ENCODE assay signal across 8 cellular contexts in genomic region chr17:82241926-82242697, GRCh38. TPM values are rescaled to one million over a fixed set of nuclear protein-coding genes. Genes with fewer than 3 reads are reported as not detected.
DNase-seq lines count a peak whose midpoint lies in the region; ATAC-seq and TF ChIP-seq lines count a peak whose summit lies in the region.

No MANE protein-coding gene starts in this region.

- H2AK5ac ChIP-seq in IMR-90 (ENCODE audit: low read depth, low read length): no peak overlapping the region

- intact Hi-C loops in A673 (cut with micrococcal nuclease; ENCODE audit: unreplicated experiment) (loop anchor here (10.0 kb wide), 1 partner anchor 173 kb away; the partner anchor contains the start of genes HEXD and OGFOD3), IMR-90 (cut with micrococcal nuclease) (loop anchor here (5.0 kb wide), 3 partner anchors 35 to 170 kb away; no protein-coding TSS in a partner anchor), colonic mucosa (cut with DNase I) (no loop called here)

- no peak overlapping the region for H2BK120ac ChIP-seq in IMR-90 (ENCODE audit: low read depth, low read length)

- no peaks in the 10 kb centered on the region for H3K9me3 Mint-ChIP-seq in natural killer cell treated with Interleukin-12 subunit alpha and Interleukin-12 subunit beta and Interleukin-15 and Interleukin-18, amount 100 ng/mL, for 72 hours

- H3K27ac ChIP-seq in A673 (ENCODE audit: low read depth, low read length, poor library complexity, severe bottlenecking) (peak overlapping the region; percentile 56), IMR-90 (ENCODE audit: insufficient read depth, low read length) (peak overlapping the region; percentile 50; the same call in 1 of the 2 replicates), colonic mucosa (peak overlapping the region; percentile 49)

- TF ChIP-seq CTCF in A673 (conservative IDR thresholded peaks at IDR 0.05; ENCODE audit: low read depth, low read length) (no peak), IMR-90 (conservative IDR thresholded peaks at IDR 0.05; ENCODE audit: low read depth, low read length) (no peak), colonic mucosa (IDR thresholded peaks at IDR 0.05) (no peak)

- H3K23ac ChIP-seq in IMR-90 (ENCODE audit: low read depth, low read length): no peak overlapping the region; the same call in 1 of the 2 replicates

- no peak overlapping the region for H3K18ac ChIP-seq in IMR-90 (ENCODE audit: low read depth, low read length)

- no peak overlapping the region for H3K9ac ChIP-seq in IMR-90 (ENCODE audit: low read depth, low read length)
- H3K9ac ChIP-seq in colonic mucosa (ENCODE audit: low read depth in 2 of 2, low read length in 2 of 2): peak overlapping the region; percentile 25 to 55

- peak overlapping the region; percentile 80 for H2AK9ac ChIP-seq in IMR-90 (replicated peaks; ENCODE audit: low read depth, low read length, poor library complexity)

- H4K20me1 ChIP-seq in IMR-90 (ENCODE audit: insufficient read depth, low read length): peaks cover 100% of the 10 kb centered on the region

- peak overlapping the region; percentile 54 for H2AFZ ChIP-seq in IMR-90 (replicated peaks; ENCODE audit: low read length, poor library complexity)

- H3K4me3 ChIP-seq in A673 (ENCODE audit: low read depth, low read length, poor library complexity, severe bottlenecking) (no peak overlapping the region), IMR-90 (ENCODE audit: insufficient read depth, low read depth, low read length) (no peak overlapping the region), colonic mucosa (no peak overlapping the region)

- H3K9me3 ChIP-seq in A673 (ENCODE audit: low read depth, low read length, poor library complexity, severe bottlenecking) (no peaks in the 10 kb centered on the region), IMR-90 (ENCODE audit: control insufficient read depth, insufficient read depth, low read length) (no peaks in the 10 kb centered on the region), colonic mucosa (no peaks in the 10 kb centered on the region)

- no peak overlapping the region for H3K4ac ChIP-seq in IMR-90 (ENCODE audit: low read depth, low read length)

- no peak overlapping the region for H4K8ac ChIP-seq in IMR-90 (ENCODE audit: low read depth in 2 of 2, low read length in 2 of 2)

- peaks cover 5% of the 10 kb centered on the region; the same call in 1 of the 2 replicates for H3K9me1 ChIP-seq in IMR-90 (ENCODE audit: insufficient read depth, low read length)

- H3K14ac ChIP-seq in IMR-90 (replicated peaks; ENCODE audit: low read depth, low read length): no peak overlapping the region

- no TSS peak for BruUV-seq in A673 (replicated peaks; lab: Mats Ljungman, UMichigan)
- no TSS peak for BruUV-seq in IMR-90 (replicated peaks; lab: Mats Ljungman, UMichigan)

- TF ChIP-seq RAD21 in IMR-90 (IDR thresholded peaks at IDR 0.05; ENCODE audit: low read length): no peak

- peaks cover 49% of the 10 kb centered on the region for H3K36me3 ChIP-seq in A673 (ENCODE audit: insufficient read depth, low read length, poor library complexity, severe bottlenecking)
- H3K36me3 ChIP-seq in IMR-90 (ENCODE audit: control insufficient read depth, insufficient read depth, low read length): peaks cover 76% of the 10 kb centered on the region
- peaks cover 29% of the 10 kb centered on the region for H3K36me3 ChIP-seq in colonic mucosa

- H3K36me3 Mint-ChIP-seq in natural killer cell treated with Interleukin-12 subunit alpha and Interleukin-12 subunit beta and Interleukin-15 and Interleukin-18, amount 100 ng/mL, for 72 hours: peaks cover 17% of the 10 kb centered on the region

- peaks cover 15 to 84% of the 10 kb centered on the region in 2 experiments; a peak in 3 of 4 replicates for H3K79me1 ChIP-seq in IMR-90 (ENCODE audit: low read depth in 1 of 2, low read length in 2 of 2)

- peak overlapping the region; percentile 62 to 78 for H3K27ac Mint-ChIP-seq in natural killer cell treated with Interleukin-12 subunit alpha and Interleukin-12 subunit beta and Interleukin-15 and Interleukin-18, amount 100 ng/mL, for 72 hours

- H3K4me3 Mint-ChIP-seq in natural killer cell treated with Interleukin-12 subunit alpha and Interleukin-12 subunit beta and Interleukin-15 and Interleukin-18, amount 100 ng/mL, for 72 hours: no peak overlapping the region

- dilution Hi-C loops in IMR-90 (cut with HindIII; ENCODE audit: low sequenced_read_pairs, unreplicated experiment): no loop called here

- H3K27me3 ChIP-seq in A673 (replicated peaks; ENCODE audit: insufficient read depth, low read depth, low read length, poor library complexity): no peaks in the 10 kb centered on the region
- H3K27me3 ChIP-seq in IMR-90 (ENCODE audit: control insufficient read depth, insufficient read depth, low read length): no peaks in the 10 kb centered on the region
- H3K27me3 ChIP-seq in colonic mucosa: no peaks in the 10 kb centered on the region

- H2BK20ac ChIP-seq in IMR-90 (ENCODE audit: low read depth, low read length): no peak overlapping the region

- WGBS in IMR-90 (ENCODE audit: extremely low coverage in 2 of 2, insufficient read length in 1 of 2), 2 experiments: 64% methylated on average over 9 of the region's 20 CpGs; no CpG with 5 or more reads in 1 of the 2 experiments

- no peaks in the 10 kb centered on the region for H3K27me3 Mint-ChIP-seq in natural killer cell treated with Interleukin-12 subunit alpha and Interleukin-12 subunit beta and Interleukin-15 and Interleukin-18, amount 100 ng/mL, for 72 hours

- POLR2A ChIA-PET in A673 (lab: Charles Lee; ENCODE audit: low non-redundant PET): interaction anchor here (0.6 to 0.7 kb wide), 3 partner anchors 56 to 1232 kb away, joined by 3 to 4 read pairs (median 3); no protein-coding TSS in a partner anchor
- POLR2A ChIA-PET in IMR-90 (lab: Charles Lee; ENCODE audit: unreplicated experiment): interaction anchor here (0.9 kb wide), 1 partner anchor 85 kb away, joined by 4 read pairs; no protein-coding TSS in a partner anchor

- peaks cover 22 to 61% of the 10 kb centered on the region in 2 donors for H3K4me1 Mint-ChIP-seq in natural killer cell treated with Interleukin-12 subunit alpha and Interleukin-12 subunit beta and Interleukin-15 and Interleukin-18, amount 100 ng/mL, for 72 hours (ENCODE audit: low read depth in 2 of 2)

- CTCF ChIA-PET in A673 (lab: Charles Lee): interaction anchor here (1.0 kb wide), 1 partner anchor 173 kb away, joined by 3 read pairs; no protein-coding TSS in a partner anchor
- CTCF ChIA-PET in IMR-90 (lab: Yijun Ruan, JAX): interaction anchor here (0.5 to 0.7 kb wide), 3 partner anchors 36 to 103 kb away, joined by 3 to 4 read pairs (median 3); no protein-coding TSS in a partner anchor

- H2BK15ac ChIP-seq in IMR-90 (ENCODE audit: low read depth, low read length): no peak overlapping the region

- no peak for TF ChIP-seq POLR2A in IMR-90 (IDR thresholded peaks at IDR 0.05; ENCODE audit: low read depth, low read length)

- no peak overlapping the region for H3K4me2 ChIP-seq in IMR-90 (ENCODE audit: low read depth, low read length)

- H3K4me1 ChIP-seq in A673 (ENCODE audit: insufficient read depth, low read length, poor library complexity, severe bottlenecking): peaks cover 63% of the 10 kb centered on the region
- peaks cover 37% of the 10 kb centered on the region for H3K4me1 ChIP-seq in IMR-90 (ENCODE audit: control insufficient read depth, insufficient read depth, low read length)
- H3K4me1 ChIP-seq in colonic mucosa: peaks cover 53% of the 10 kb centered on the region

- peak; percentile 3 for ATAC-seq in IMR-90 (ENCODE audit: low read depth)
- ATAC-seq in natural killer cell treated with Interleukin-12 subunit alpha and Interleukin-12 subunit beta and Interleukin-15 and Interleukin-18, amount 100 ng/mL, for 72 hours: no peak
- ATAC-seq in HG03095 (IDR thresholded peaks at IDR 0.05; ENCODE audit: unreplicated experiment): no peak
- no peak for ATAC-seq in HG03045 (IDR thresholded peaks at IDR 0.05; ENCODE audit: unreplicated experiment)

- no peak overlapping the region for H4K5ac ChIP-seq in IMR-90 (ENCODE audit: low read depth, low read length)

- H3K56ac ChIP-seq in IMR-90 (ENCODE audit: extremely low read depth, insufficient read depth, low read length): no peak overlapping the region

- H2BK5ac ChIP-seq in IMR-90 (ENCODE audit: low read depth, low read length, poor library complexity, severe bottlenecking): peak overlapping the region; percentile 46

- no peak overlapping the region for H4K91ac ChIP-seq in IMR-90 (ENCODE audit: insufficient read depth, low read depth, low read length)

- in situ Hi-C loops in IMR-90 (cut with MboI; ENCODE audit: low sequenced_read_pairs): no loop called here

- DNase-seq in A673 (ENCODE audit: low spot score): no peak
- no peak for DNase-seq in IMR-90
- DNase-seq in colonic mucosa: no peak
- DNase-seq in natural killer cell treated with Interleukin-12 subunit alpha and Interleukin-12 subunit beta and Interleukin-15 and Interleukin-18, amount 100 ng/mL, for 72 hours (ENCODE audit: low spot score): no peak
- DNase-seq in NK-92 (lab: John Stamatoyannopoulos, UW; ENCODE audit: unreplicated experiment): no peak
- DNase-seq in stimulated activated CD4-positive, alpha-beta T cell treated with anti-CD3 and anti-CD28 coated beads, Interleukin-12 subunit alpha, Interleukin-12 subunit beta, amount 100 ng/mL, for 4 hours: no peak

RNA-seq across cellular contexts. Expression of gene SLC16A3, which starts 13.3 kb away (rescaled TPM):
- total RNA-seq in A673 (2021): 0.97 and 2.8 TPM in 2 replicates
- 49.1 and 49.7 TPM in 2 replicates for total RNA-seq in IMR-90 (2012; rRNA removed)
- polyA plus RNA-seq in IMR-90 (2012; rRNA removed): 181 and 204 TPM in 2 replicates
- polyA plus RNA-seq in IMR-90 (2012; cell fraction: cytosol; rRNA removed): 128 and 499 TPM in 2 replicates
- 77.3 and 325 TPM in 2 replicates for polyA plus RNA-seq in IMR-90 (2012; cell fraction: nucleus; rRNA removed; ENCODE audit: low replicate concordance)
- 100 to 1,000 TPM; 148 to 298 TPM for total RNA-seq in colonic mucosa
- 100 to 1,000 TPM; 241 to 534 TPM for total RNA-seq in natural killer cell treated with Interleukin-12 subunit alpha and Interleukin-12 subunit beta and Interleukin-15 and Interleukin-18, amount 100 ng/mL, for 72 hours

RNA-seq across cellular contexts. Expression of gene CCDC57, which starts 29.5 kb away (rescaled TPM):
- total RNA-seq in A673 (2021): 43.6 and 58.8 TPM in 2 replicates
- 6.9 and 7.3 TPM in 2 replicates for total RNA-seq in IMR-90 (2012; rRNA removed)
- 31.3 and 32.4 TPM in 2 replicates for polyA plus RNA-seq in IMR-90 (2012; rRNA removed)
- 5.1 and 6.2 TPM in 2 replicates for polyA plus RNA-seq in IMR-90 (2012; cell fraction: cytosol; rRNA removed)
- polyA plus RNA-seq in IMR-90 (2012; cell fraction: nucleus; rRNA removed; ENCODE audit: low replicate concordance): 259 and 322 TPM in 2 replicates
- total RNA-seq in colonic mucosa: 10 to 100 TPM; 24.5 to 46.1 TPM
- 10 to 100 TPM; 34.0 to 82.2 TPM for total RNA-seq in natural killer cell treated with Interleukin-12 subunit alpha and Interleukin-12 subunit beta and Interleukin-15 and Interleukin-18, amount 100 ng/mL, for 72 hours

RNA-seq across cellular contexts. Expression of gene CSNK1D, which starts 31.4 kb away (rescaled TPM):
- total RNA-seq in A673 (2021): 139 and 150 TPM in 2 replicates
- total RNA-seq in IMR-90 (2012; rRNA removed): 38.3 and 47.1 TPM in 2 replicates
- 144 and 186 TPM in 2 replicates for polyA plus RNA-seq in IMR-90 (2012; rRNA removed)
- 131 and 159 TPM in 2 replicates for polyA plus RNA-seq in IMR-90 (2012; cell fraction: cytosol; rRNA removed)
- 373 and 817 TPM in 2 replicates for polyA plus RNA-seq in IMR-90 (2012; cell fraction: nucleus; rRNA removed; ENCODE audit: low replicate concordance)
- 100 to 1,000 TPM; 136 to 138 TPM for total RNA-seq in colonic mucosa
- 100 to 1,000 TPM; 160 to 215 TPM for total RNA-seq in natural killer cell treated with Interleukin-12 subunit alpha and Interleukin-12 subunit beta and Interleukin-15 and Interleukin-18, amount 100 ng/mL, for 72 hours

Comparison
In these comparisons a context has a peak if more than half of its experiments do, and no peak if none do; other contexts are left out.
1. RNA of gene SLC16A3, which starts 13.3 kb away (total RNA-seq): 241 to 534 TPM in natural killer cell treated with Interleukin-12 subunit alpha and Interleukin-12 subunit beta and Interleukin-15 and Interleukin-18, amount 100 ng/mL, for 72 hours, 148 to 298 TPM in colonic mucosa and 49.1 to 49.7 TPM in IMR-90; 0.97 to 2.8 TPM in A673; every median in the first group is over 10 times any median in the second.
2. Peak in every context shown above with its lines, with median percentiles within 50 percentile points of each other: H3K27ac ChIP-seq.